8 cellular contexts compared by ENCODE assay signal in genomic region chr6:28658475-28659249, GRCh38.
A peak's percentile ranks its signal among the peaks of the same experiment; 100 is the strongest.
DNase-seq lines count a peak whose midpoint lies in the region; ATAC-seq and TF ChIP-seq lines count a peak whose summit lies in the region.

No MANE protein-coding gene starts in this region.

- peaks cover 60% of the 10 kb centered on the region for H3K27me3 Mint-ChIP-seq in activated CD4-positive, alpha-beta memory T cell treated with anti-CD3 and anti-CD28 coated beads, Interleukin-2, amount 10 ng/mL, durations not matched to agents 7 days and 5 days

- POLR2A ChIA-PET in AG04450 (lab: Yijun Ruan, JAX) = no interaction called here
- POLR2A ChIA-PET in activated CD4-positive, alpha-beta memory T cell treated with anti-CD3 and anti-CD28 coated beads, Interleukin-2, amount 10 ng/mL, durations not matched to agents 7 days and 5 days (lab: Charles Lee) = interaction anchor here (1.1 kb wide), 1 partner anchor 170 kb away, joined by 3 read pairs; no protein-coding TSS in a partner anchor

- H3K27ac Mint-ChIP-seq in activated CD4-positive, alpha-beta memory T cell treated with anti-CD3 and anti-CD28 coated beads, Interleukin-2, amount 10 ng/mL, durations not matched to agents 7 days and 5 days = peak overlapping the region; percentile 44

- H3K4me1 ChIP-seq in tibial artery = peaks cover 0 to 16% (median 4%) of the 10 kb centered on the region in 4 donors

- H3K4me1 Mint-ChIP-seq in activated CD4-positive, alpha-beta memory T cell treated with anti-CD3 and anti-CD28 coated beads, Interleukin-2, amount 10 ng/mL, durations not matched to agents 7 days and 5 days = peaks cover 22% of the 10 kb centered on the region

- intact Hi-C loops in tibial artery (cut with DNase I; ENCODE audit: low total_unique reads) = no loop called here

- DNase-seq in AG04450 (ENCODE audit: low read depth, low spot score) = no peak
- DNase-seq in HCEC 1CT = peak; percentile 13
- DNase-seq in activated CD4-positive, alpha-beta memory T cell treated with anti-CD3 and anti-CD28 coated beads, Interleukin-2, amount 10 ng/mL, durations not matched to agents 7 days and 5 days = no peak
- peak; percentile 46 for DNase-seq in iPS-NIHi11 (ENCODE audit: low spot score)
- no peak for DNase-seq in tibial artery
- DNase-seq in dermis blood vessel endothelial cell = no peak

- ATAC-seq in GM21723 (IDR thresholded peaks at IDR 0.05; ENCODE audit: unreplicated experiment) = no peak
- no peak for ATAC-seq in HG03139 (IDR thresholded peaks at IDR 0.05; ENCODE audit: unreplicated experiment)

- H3K36me3 ChIP-seq in tibial artery = no peaks in the 10 kb centered on the region

- no peak for TF ChIP-seq CTCF in AG04450 (IDR thresholded peaks at IDR 0.05; ENCODE audit: low read depth, low read length)
- no peak for TF ChIP-seq CTCF in tibial artery (IDR thresholded peaks at IDR 0.05)

- H3K4me3 Mint-ChIP-seq in activated CD4-positive, alpha-beta memory T cell treated with anti-CD3 and anti-CD28 coated beads, Interleukin-2, amount 10 ng/mL, durations not matched to agents 7 days and 5 days = peak overlapping the region; percentile 55

- H3K27ac ChIP-seq in AG04450 (ENCODE audit: low read depth, low read length) (no peak overlapping the region), tibial artery (no peak overlapping the region)

- peak overlapping the region; percentile 57 for H3K4me3 ChIP-seq in AG04450 (ENCODE audit: low read depth, low read length)
- H3K4me3 ChIP-seq in tibial artery = peak overlapping the region; percentile 41 to 48

- H3K36me3 Mint-ChIP-seq in activated CD4-positive, alpha-beta memory T cell treated with anti-CD3 and anti-CD28 coated beads, Interleukin-2, amount 10 ng/mL, durations not matched to agents 7 days and 5 days (ENCODE audit: low read depth) = peaks cover 3% of the 10 kb centered on the region

- H3K9me3 ChIP-seq in AG04450 (ENCODE audit: control insufficient read depth, insufficient read depth, low read length) (no peaks in the 10 kb centered on the region), tibial artery (no peaks in the 10 kb centered on the region)

- H3K27me3 ChIP-seq in AG04450 (ENCODE audit: control insufficient read depth, insufficient read depth, low read length) (peaks cover 9% of the 10 kb centered on the region), tibial artery (peaks cover 0 to 17% of the 10 kb centered on the region in 2 donors)

- no peaks in the 10 kb centered on the region for H3K9me3 Mint-ChIP-seq in activated CD4-positive, alpha-beta memory T cell treated with anti-CD3 and anti-CD28 coated beads, Interleukin-2, amount 10 ng/mL, durations not matched to agents 7 days and 5 days

- CTCF ChIA-PET in AG04450 (lab: Charles Lee) = no interaction called here
- CTCF ChIA-PET in activated CD4-positive, alpha-beta memory T cell treated with anti-CD3 and anti-CD28 coated beads, Interleukin-2, amount 10 ng/mL, durations not matched to agents 7 days and 5 days (lab: Charles Lee) = no interaction called here

Comparison
In these comparisons a context has a peak if more than half of its experiments do, and no peak if none do; other contexts are left out.
1. DNase-seq: peak in HCEC 1CT (single experiment) and iPS-NIHi11 (single experiment); none in AG04450 (single experiment), activated CD4-positive, alpha-beta memory T cell treated with anti-CD3 and anti-CD28 coated beads, Interleukin-2, amount 10 ng/mL, durations not matched to agents 7 days and 5 days (single experiment), tibial artery (0 of 2) and dermis blood vessel endothelial cell (single experiment).